ENCODE assay signal across 15 cellular contexts in genomic region chr3:141384575-141384974, GRCh38. TPM values are rescaled to one million over a fixed set of nuclear protein-coding genes. Genes with fewer than 3 reads are reported as not detected.
A peak's percentile ranks its signal among the peaks of the same experiment; 100 is the strongest.
DNase-seq lines count a peak whose midpoint lies in the region; ATAC-seq, FAIRE-seq and TF ChIP-seq lines count a peak whose summit lies in the region.
"Had no signal": no experiment of that assay in that cellular context is flagged by ENCODE, and none has a peak within 500 bp of the region (broad histone marks: within the 10 kb centered on the region; RNA-seq: fewer than 3 reads in every experiment).

No MANE protein-coding gene starts in this region.

- H3K27ac ChIP-seq in keratinocyte (ENCODE audit: control insufficient read depth, insufficient read depth, low read length) (peak overlapping the region; percentile 90), tibial nerve (peak overlapping the region in 3 of 4 donors; percentile 17 to 72 (median 63)), right atrium auricular region (no peak overlapping the region)
- H3K27ac ChIP-seq: psoas muscle had no signal

- peak overlapping the region; percentile 45 for H3K4me3 Mint-ChIP-seq in activated CD4-positive, alpha-beta memory T cell treated with anti-CD3 and anti-CD28 coated beads for 36 hours
- H3K4me3 Mint-ChIP-seq: activated CD8-positive, alpha-beta memory T cell treated with anti-CD3 and anti-CD28 coated beads, Interleukin-2, amount 10 ng/mL, durations not matched to agents 7 days and 5 days had no signal

- peaks cover 34% of the 10 kb centered on the region for H3K4me1 Mint-ChIP-seq in activated CD4-positive, alpha-beta memory T cell treated with anti-CD3 and anti-CD28 coated beads for 36 hours (ENCODE audit: low read depth)

- peak overlapping the region; percentile 67 for H3K9ac ChIP-seq in keratinocyte (ENCODE audit: control insufficient read depth, extremely low read depth, insufficient read depth, low read length)

- peak overlapping the region; percentile 87 for H3K27ac Mint-ChIP-seq in activated CD4-positive, alpha-beta memory T cell treated with anti-CD3 and anti-CD28 coated beads for 36 hours
- H3K27ac Mint-ChIP-seq: activated CD8-positive, alpha-beta memory T cell treated with anti-CD3 and anti-CD28 coated beads, Interleukin-2, amount 10 ng/mL, durations not matched to agents 7 days and 5 days had no signal

- peak overlapping the region; percentile 12 for H2AFZ ChIP-seq in keratinocyte (ENCODE audit: control insufficient read depth, low read length)

- DNase-seq in NCI-H2081 (lab: John Stamatoyannopoulos, UW) (peak; percentile 44 to 69), NCI-H2081 treated with DMSO at 0.1 percent for 48 hours (lab: John Stamatoyannopoulos, UW) (no peak), keratinocyte (ENCODE audit: low read depth, low spot score) (no peak), tibial nerve (ENCODE audit: low spot score in 2 of 2) (no peak), right atrium auricular region (ENCODE audit: low spot score) (no peak)
- no peak for DNase-seq in activated CD4-positive, alpha-beta memory T cell treated with anti-CD3 and anti-CD28 coated beads for 36 hours
- no peak for DNase-seq in stimulated activated naive CD4-positive, alpha-beta T cell (lab: John Stamatoyannopoulos, UW)
- DNase-seq: activated CD8-positive, alpha-beta memory T cell treated with anti-CD3 and anti-CD28 coated beads, Interleukin-2, amount 10 ng/mL, durations not matched to agents 7 days and 5 days; head of caudate nucleus; NCI-H187 treated with DMSO at 0.1 percent for 48 hours; psoas muscle; T1000; testis had no signal

- H3K36me3 ChIP-seq in keratinocyte (ENCODE audit: control insufficient read depth in 2 of 2, extremely low read depth in 1 of 2, insufficient read depth in 2 of 2, low read length in 2 of 2) (peaks cover 0 to 2% of the 10 kb centered on the region in 2 experiments), tibial nerve (peaks cover 0 to 9% (median 0%) of the 10 kb centered on the region in 3 donors), right atrium auricular region (peaks cover 3% of the 10 kb centered on the region)

- H3K9me3 ChIP-seq in keratinocyte (ENCODE audit: control insufficient read depth, low read depth, low read length) (no peaks in the 10 kb centered on the region), tibial nerve (no peaks in the 10 kb centered on the region), right atrium auricular region (no peaks in the 10 kb centered on the region)
- H3K9me3 ChIP-seq: psoas muscle, testis had no signal

- TF ChIP-seq POLR2A in tibial nerve (IDR thresholded peaks at IDR 0.05): no peak

- no peaks in the 10 kb centered on the region for H3K79me2 ChIP-seq in keratinocyte (ENCODE audit: control insufficient read depth, insufficient read depth, low read length)

- CTCF ChIA-PET in activated CD4-positive, alpha-beta memory T cell treated with anti-CD3 and anti-CD28 coated beads for 36 hours (lab: Charles Lee): interaction anchor here (0.9 to 2.7 kb wide), 8 partner anchors 11 to 82 kb away, joined by 3 to 8 read pairs (median 4); no protein-coding TSS in a partner anchor

- H3K27me3 ChIP-seq in keratinocyte (ENCODE audit: control insufficient read depth, extremely low read depth, insufficient read depth, low read length): no peaks in the 10 kb centered on the region
- no peaks in the 10 kb centered on the region for H3K27me3 ChIP-seq in tibial nerve
- H3K27me3 ChIP-seq in right atrium auricular region: no peaks in the 10 kb centered on the region
- H3K27me3 ChIP-seq: testis had no signal

- TF ChIP-seq CTCF in keratinocyte (optimal IDR thresholded peaks at IDR 0.05 in 1 of 3, IDR thresholded peaks at IDR 0.05 in 1 of 3, conservative IDR thresholded peaks at IDR 0.05 in 1 of 3; ENCODE audit: extremely low read depth in 1 of 3, insufficient read depth in 2 of 3, low read length in 3 of 3) (no peak), tibial nerve (IDR thresholded peaks at IDR 0.05) (no peak), right atrium auricular region (IDR thresholded peaks at IDR 0.05) (no peak)

- H3K4me1 ChIP-seq in keratinocyte (ENCODE audit: control insufficient read depth, extremely low read depth, insufficient read depth, low read length) (peaks cover 55% of the 10 kb centered on the region), tibial nerve (peaks cover 0 to 44% (median 6%) of the 10 kb centered on the region in 4 donors), right atrium auricular region (no peaks in the 10 kb centered on the region)
- H3K4me1 ChIP-seq: psoas muscle, testis had no signal

- no peak for ATAC-seq in HG03280 (IDR thresholded peaks at IDR 0.05; ENCODE audit: unreplicated experiment)
- ATAC-seq: activated CD8-positive, alpha-beta memory T cell treated with anti-CD3 and anti-CD28 coated beads, Interleukin-2, amount 10 ng/mL, durations not matched to agents 7 days and 5 days had no signal

- 93% methylated on average over 5 of the region's 5 CpGs for WGBS in tibial nerve, 2 donors

- H3K9me1 ChIP-seq in keratinocyte (ENCODE audit: control insufficient read depth, extremely low read depth, insufficient read depth, low read length): no peaks in the 10 kb centered on the region

- H3K36me3 Mint-ChIP-seq in activated CD4-positive, alpha-beta memory T cell treated with anti-CD3 and anti-CD28 coated beads for 36 hours: peaks cover 4% of the 10 kb centered on the region

- H3K9me3 Mint-ChIP-seq in activated CD4-positive, alpha-beta memory T cell treated with anti-CD3 and anti-CD28 coated beads for 36 hours: no peaks in the 10 kb centered on the region

- H3K4me3 ChIP-seq in keratinocyte (ENCODE audit: control insufficient read depth in 2 of 3, extremely low read depth in 1 of 3, insufficient read depth in 2 of 3, low read depth in 1 of 3, low read length in 3 of 3) (peak overlapping the region in 2 of 3 experiments; percentile 22 to 70), tibial nerve (no peak overlapping the region), right atrium auricular region (no peak overlapping the region)
- H3K4me3 ChIP-seq: lung, psoas muscle, testis had no signal

- intact Hi-C loops in activated CD4-positive, alpha-beta memory T cell treated with anti-CD3 and anti-CD28 coated beads for 36 hours (cut with micrococcal nuclease): no loop called here

- H3K27me3 Mint-ChIP-seq in activated CD4-positive, alpha-beta memory T cell treated with anti-CD3 and anti-CD28 coated beads for 36 hours: peaks cover 5% of the 10 kb centered on the region
- H3K27me3 Mint-ChIP-seq: activated CD8-positive, alpha-beta memory T cell treated with anti-CD3 and anti-CD28 coated beads, Interleukin-2, amount 10 ng/mL, durations not matched to agents 7 days and 5 days had no signal

- H3K4me2 ChIP-seq in keratinocyte (ENCODE audit: control insufficient read depth, extremely low read depth, insufficient read depth, low read depth, low read length): peak overlapping the region; percentile 92

- dilution Hi-C loops in keratinocyte (cut with MboI; ENCODE audit: extremely low pct_ligation_motif_present, low sequenced_read_pairs): no loop called here

- H4K20me1 ChIP-seq in keratinocyte (ENCODE audit: control insufficient read depth, extremely low read depth, insufficient read depth, low read length): no peaks in the 10 kb centered on the region

- POLR2A ChIA-PET in activated CD4-positive, alpha-beta memory T cell treated with anti-CD3 and anti-CD28 coated beads for 36 hours (lab: Charles Lee): interaction anchor here (0.7 to 6.4 kb wide), 6 partner anchors 10 to 28 kb away, joined by 3 to 49 read pairs (median 6); no protein-coding TSS in a partner anchor

- FAIRE-seq in keratinocyte (lab: Jason Lieb, UNC): no peak

- no peak for TF ChIP-seq EP300 in tibial nerve (IDR thresholded peaks at IDR 0.05)

RNA-seq across cellular contexts. Expression of gene ZBTB38, which starts 16.3 kb away (rescaled TPM):
- total RNA-seq in activated CD4-positive, alpha-beta memory T cell treated with anti-CD3 and anti-CD28 coated beads for 36 hours: 10 to 100 TPM; 64.7 to 66.4 TPM
- 17.9 to 41.1 TPM (median 34.9 TPM) in 3 replicates for polyA plus RNA-seq in keratinocyte
- 24.1 TPM for polyA plus RNA-seq in keratinocyte (2011; ENCODE audit: low read depth)
- polyA plus RNA-seq in keratinocyte (2011; cell fraction: cytosol; rRNA removed): 15.0 and 25.8 TPM in 2 replicates
- 36.8 and 40.9 TPM in 2 replicates for polyA plus RNA-seq in keratinocyte (2011; cell fraction: nucleus; rRNA removed)
- 19.3 and 38.7 TPM in 2 replicates for polyA plus RNA-seq in keratinocyte (2012; ENCODE audit: low replicate concordance)
- polyA minus RNA-seq in keratinocyte: 45.2 to 76.7 TPM (median 75.1 TPM) in 3 replicates
- 38.2 TPM for polyA minus RNA-seq in keratinocyte (2011; cell fraction: cytosol; rRNA and poly(A)+ RNA removed)
- 59.4 and 96.9 TPM in 2 replicates for polyA minus RNA-seq in keratinocyte (2011; cell fraction: nucleus; rRNA and poly(A)+ RNA removed)
- total RNA-seq in tibial nerve: 100 to 1,000 TPM; 121 to 171 (median 150) TPM
- total RNA-seq in right atrium auricular region: 100 to 1,000 TPM; 120 to 127 TPM

Comparison
In these comparisons a context has a peak if more than half of its experiments do, and no peak if none do; other contexts are left out.
1. DNase-seq: peak in NCI-H2081 (2 of 2); none in NCI-H2081 treated with DMSO at 0.1 percent for 48 hours (single experiment), activated CD4-positive, alpha-beta memory T cell treated with anti-CD3 and anti-CD28 coated beads for 36 hours (single experiment), keratinocyte (single experiment), tibial nerve (0 of 2), right atrium auricular region (single experiment) and stimulated activated naive CD4-positive, alpha-beta T cell (0 of 6).
2. H3K27ac ChIP-seq: peak in keratinocyte (single experiment) and tibial nerve (3 of 4); none in right atrium auricular region (0 of 2).
3. H3K4me3 ChIP-seq: peak in keratinocyte (2 of 3); none in tibial nerve (0 of 4) and right atrium auricular region (0 of 2).